In the genomic region with DNA sequence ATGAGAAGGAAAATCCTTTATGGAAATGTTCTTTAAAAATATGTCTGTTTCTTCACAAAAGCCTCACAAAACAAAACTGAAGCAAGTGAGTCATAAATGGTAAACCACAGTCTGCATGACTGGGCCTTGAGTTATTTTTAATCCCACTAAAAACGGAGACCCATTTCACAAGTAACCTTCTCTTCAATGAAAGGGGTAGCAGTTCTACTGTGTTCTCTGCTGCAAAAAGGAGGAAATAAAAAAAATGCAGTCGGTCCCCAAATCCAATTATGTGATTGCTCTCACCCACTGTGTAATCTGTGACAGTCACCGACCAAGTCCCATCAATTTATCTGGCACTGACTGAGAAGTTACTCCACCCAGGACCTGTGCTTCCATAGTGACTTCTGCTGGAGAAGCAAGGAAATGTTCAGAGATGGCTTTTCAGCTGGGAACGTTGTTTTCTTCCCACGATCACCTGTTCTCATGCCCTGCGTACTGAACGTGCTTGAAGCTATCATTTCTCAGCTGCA, we compare ENCODE assay signal across 8 cellular contexts.
A peak's percentile ranks its signal among the peaks of the same experiment; 100 is the strongest.
DNase-seq lines count a peak whose midpoint lies in the region; ATAC-seq and TF ChIP-seq lines count a peak whose summit lies in the region.

No MANE protein-coding gene starts in this region.

- H3K36me3 Mint-ChIP-seq in naive B cell, result peaks cover 0 to 7% of the 10 kb centered on the region in 2 donors
- H3K36me3 Mint-ChIP-seq in activated CD4-positive, alpha-beta T cell treated with anti-CD3 and anti-CD28 coated beads, Interleukin-2, amount 10 ng/mL, durations not matched to agents 24 days and 14 days (ENCODE audit: low read depth), result no peaks in the 10 kb centered on the region

- DNase-seq in NOMO-1 (lab: John Stamatoyannopoulos, UW; ENCODE audit: unreplicated experiment in 2 of 2), result peak; percentile 69 to 96
- no peak for DNase-seq in naive B cell
- DNase-seq in NCI-H524 (lab: John Stamatoyannopoulos, UW), result no peak
- no peak for DNase-seq in NCI-H1436 treated with DMSO at 0.1 percent for 48 hours (lab: John Stamatoyannopoulos, UW)
- no peak for DNase-seq in activated CD4-positive, alpha-beta T cell treated with anti-CD3 and anti-CD28 coated beads, Interleukin-2, amount 10 ng/mL, durations not matched to agents 24 days and 14 days
- no peak for DNase-seq in upper lobe of right lung

- H3K36me3 ChIP-seq in upper lobe of right lung, result no peaks in the 10 kb centered on the region

- no peaks in the 10 kb centered on the region for H3K27me3 ChIP-seq in upper lobe of right lung

- H3K27ac ChIP-seq in upper lobe of right lung, result no peak overlapping the region

- no peaks in the 10 kb centered on the region for H3K27me3 Mint-ChIP-seq in naive B cell
- peaks cover 4% of the 10 kb centered on the region for H3K27me3 Mint-ChIP-seq in activated CD4-positive, alpha-beta T cell treated with anti-CD3 and anti-CD28 coated beads, Interleukin-2, amount 10 ng/mL, durations not matched to agents 24 days and 14 days

- peaks cover 21 to 36% (median 31%) of the 10 kb centered on the region in 3 donors for H3K4me1 Mint-ChIP-seq in naive B cell
- H3K4me1 Mint-ChIP-seq in activated CD4-positive, alpha-beta T cell treated with anti-CD3 and anti-CD28 coated beads, Interleukin-2, amount 10 ng/mL, durations not matched to agents 24 days and 14 days, result peaks cover 11% of the 10 kb centered on the region

- ATAC-seq in GM18520 (IDR thresholded peaks at IDR 0.05; ENCODE audit: unreplicated experiment) (peak; percentile 56), HG02610 (IDR thresholded peaks at IDR 0.05; ENCODE audit: unreplicated experiment) (peak; percentile 61), naive B cell (ENCODE audit: low read depth in 2 of 2) (no peak), upper lobe of right lung (no peak)

- no peaks in the 10 kb centered on the region for H3K9me3 ChIP-seq in upper lobe of right lung

- H3K4me1 ChIP-seq in upper lobe of right lung, result no peaks in the 10 kb centered on the region

- no peak overlapping the region for H3K4me3 ChIP-seq in upper lobe of right lung

- peak overlapping the region in 5 of 6 donors; percentile 41 to 91 (median 86) for H3K27ac Mint-ChIP-seq in naive B cell
- H3K27ac Mint-ChIP-seq in activated CD4-positive, alpha-beta T cell treated with anti-CD3 and anti-CD28 coated beads, Interleukin-2, amount 10 ng/mL, durations not matched to agents 24 days and 14 days, result no peak overlapping the region

- intact Hi-C loops in activated CD4-positive, alpha-beta T cell treated with anti-CD3 and anti-CD28 coated beads, Interleukin-2, amount 10 ng/mL, durations not matched to agents 24 days and 14 days (cut with micrococcal nuclease), result loop anchor here (1.0 kb wide), 1 partner anchor 29 kb away; no protein-coding TSS in a partner anchor
- intact Hi-C loops in upper lobe of right lung (cut with DNase I), result no loop called here

- no peak for TF ChIP-seq CTCF in upper lobe of right lung (IDR thresholded peaks at IDR 0.05)

- peak overlapping the region in 6 of 8 donors; percentile 6 to 65 (median 54) for H3K4me3 Mint-ChIP-seq in naive B cell
- no peak overlapping the region for H3K4me3 Mint-ChIP-seq in activated CD4-positive, alpha-beta T cell treated with anti-CD3 and anti-CD28 coated beads, Interleukin-2, amount 10 ng/mL, durations not matched to agents 24 days and 14 days

- peaks cover 0 to 1% (median 0%) of the 10 kb centered on the region in 7 donors for H3K9me3 Mint-ChIP-seq in naive B cell
- no peaks in the 10 kb centered on the region for H3K9me3 Mint-ChIP-seq in activated CD4-positive, alpha-beta T cell treated with anti-CD3 and anti-CD28 coated beads, Interleukin-2, amount 10 ng/mL, durations not matched to agents 24 days and 14 days

Comparison
In these comparisons a context has a peak if more than half of its experiments do, and no peak if none do; other contexts are left out.
1. ATAC-seq: peak in GM18520 (single experiment) and HG02610 (single experiment); none in naive B cell (0 of 2) and upper lobe of right lung (single experiment).
2. DNase-seq: peak in NOMO-1 (2 of 2); none in naive B cell (single experiment), NCI-H524 (0 of 2), NCI-H1436 treated with DMSO at 0.1 percent for 48 hours (single experiment), activated CD4-positive, alpha-beta T cell treated with anti-CD3 and anti-CD28 coated beads, Interleukin-2, amount 10 ng/mL, durations not matched to agents 24 days and 14 days (single experiment) and upper lobe of right lung (single experiment).